Comparison of ENCODE assay signal across 1 cellular context in the genomic region with DNA sequence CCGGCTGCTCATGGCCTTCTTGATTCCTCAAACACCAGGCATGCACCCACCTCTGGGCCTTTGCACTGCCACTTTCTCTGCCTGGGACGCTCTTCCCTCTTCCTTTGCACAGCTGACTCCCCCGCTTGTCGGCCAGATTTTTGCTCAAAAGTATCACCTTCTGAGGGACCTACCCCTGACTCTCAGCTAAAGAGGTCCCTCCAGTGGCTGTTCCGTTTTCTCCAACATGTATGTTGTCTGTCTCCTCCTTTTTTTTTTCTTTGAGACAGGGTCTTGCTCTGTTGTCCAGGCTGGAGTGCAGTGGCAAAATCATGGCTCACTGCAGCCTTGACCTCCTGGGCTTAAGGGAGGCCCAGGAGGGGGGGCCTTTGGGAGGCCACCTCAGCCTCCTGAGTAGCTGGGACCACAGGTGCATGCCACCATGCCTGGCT.
TF ChIP-seq lines count a peak whose summit lies in the region.

No MANE protein-coding gene starts in this region.

TF ChIP-seq in HepG2, 621 proteins besides CTCF, POLR2A, EP300 and RAD21:
- TF ChIP-seq KDM2A (CRISPR knock-in tag; IDR thresholded peaks at IDR 0.05; ENCODE audit: borderline replicate concordance, low read depth): 0 out of 2 replicates have a peak, but pooled peaks have one; percentile 7
- 0 out of 2 replicates have a peak, but pooled peaks have one; percentile 11 for TF ChIP-seq STAG1 (CRISPR knock-in tag; IDR thresholded peaks at IDR 0.05)
- TF ChIP-seq, protein P1, sequence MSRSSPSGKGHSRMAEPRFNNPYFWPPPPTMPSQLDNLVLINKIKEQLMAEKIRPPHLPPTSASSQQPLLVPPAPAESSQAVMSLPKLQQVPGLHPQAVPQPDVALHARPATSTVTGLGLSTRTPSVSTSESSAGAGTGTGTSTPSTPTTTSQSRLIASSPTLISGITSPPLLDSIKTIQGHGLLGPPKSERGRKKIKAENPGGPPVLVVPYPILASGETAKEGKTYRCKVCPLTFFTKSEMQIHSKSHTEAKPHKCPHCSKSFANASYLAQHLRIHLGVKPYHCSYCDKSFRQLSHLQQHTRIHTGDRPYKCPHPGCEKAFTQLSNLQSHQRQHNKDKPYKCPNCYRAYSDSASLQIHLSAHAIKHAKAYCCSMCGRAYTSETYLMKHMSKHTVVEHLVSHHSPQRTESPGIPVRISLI (CRISPR knock-in tag; IDR thresholded peaks at IDR 0.05; ENCODE audit: borderline replicate concordance): peak; percentile 40; the same call in 1 of the 2 replicates
- peak; percentile 72; the same call in 1 of the 2 replicates for TF ChIP-seq ZNF460 (CRISPR knock-in tag; IDR thresholded peaks at IDR 0.05; ENCODE audit: borderline replicate concordance)
- TF ChIP-seq RCOR2 (CRISPR knock-in tag; IDR thresholded peaks at IDR 0.05): 0 out of 2 replicates have a peak, but pooled peaks have one; percentile 22
- TF ChIP-seq ZNF121 (CRISPR knock-in tag; IDR thresholded peaks at IDR 0.05): peak; percentile 98
- TF ChIP-seq, protein P2, sequence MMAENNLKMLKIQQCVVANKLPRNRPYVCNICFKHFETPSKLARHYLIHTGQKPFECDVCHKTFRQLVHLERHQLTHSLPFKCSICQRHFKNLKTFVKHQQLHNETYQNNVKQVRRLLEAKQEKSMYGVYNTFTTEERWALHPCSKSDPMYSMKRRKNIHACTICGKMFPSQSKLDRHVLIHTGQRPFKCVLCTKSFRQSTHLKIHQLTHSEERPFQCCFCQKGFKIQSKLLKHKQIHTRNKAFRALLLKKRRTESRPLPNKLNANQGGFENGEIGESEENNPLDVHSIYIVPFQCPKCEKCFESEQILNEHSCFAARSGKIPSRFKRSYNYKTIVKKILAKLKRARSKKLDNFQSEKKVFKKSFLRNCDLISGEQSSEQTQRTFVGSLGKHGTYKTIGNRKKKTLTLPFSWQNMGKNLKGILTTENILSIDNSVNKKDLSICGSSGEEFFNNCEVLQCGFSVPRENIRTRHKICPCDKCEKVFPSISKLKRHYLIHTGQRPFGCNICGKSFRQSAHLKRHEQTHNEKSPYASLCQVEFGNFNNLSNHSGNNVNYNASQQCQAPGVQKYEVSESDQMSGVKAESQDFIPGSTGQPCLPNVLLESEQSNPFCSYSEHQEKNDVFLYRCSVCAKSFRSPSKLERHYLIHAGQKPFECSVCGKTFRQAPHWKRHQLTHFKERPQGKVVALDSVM (CRISPR knock-in tag; IDR thresholded peaks at IDR 0.05): peak; percentile 96
- TF ChIP-seq NR2F6 (IDR thresholded peaks at IDR 0.05): peak; percentile 29; the same call in 1 of the 2 replicates
- 0 out of 2 replicates have a peak, but pooled peaks have one; percentile 25 for TF ChIP-seq NR2F6 (CRISPR knock-in tag; IDR thresholded peaks at IDR 0.05)
